In the genomic region with DNA sequence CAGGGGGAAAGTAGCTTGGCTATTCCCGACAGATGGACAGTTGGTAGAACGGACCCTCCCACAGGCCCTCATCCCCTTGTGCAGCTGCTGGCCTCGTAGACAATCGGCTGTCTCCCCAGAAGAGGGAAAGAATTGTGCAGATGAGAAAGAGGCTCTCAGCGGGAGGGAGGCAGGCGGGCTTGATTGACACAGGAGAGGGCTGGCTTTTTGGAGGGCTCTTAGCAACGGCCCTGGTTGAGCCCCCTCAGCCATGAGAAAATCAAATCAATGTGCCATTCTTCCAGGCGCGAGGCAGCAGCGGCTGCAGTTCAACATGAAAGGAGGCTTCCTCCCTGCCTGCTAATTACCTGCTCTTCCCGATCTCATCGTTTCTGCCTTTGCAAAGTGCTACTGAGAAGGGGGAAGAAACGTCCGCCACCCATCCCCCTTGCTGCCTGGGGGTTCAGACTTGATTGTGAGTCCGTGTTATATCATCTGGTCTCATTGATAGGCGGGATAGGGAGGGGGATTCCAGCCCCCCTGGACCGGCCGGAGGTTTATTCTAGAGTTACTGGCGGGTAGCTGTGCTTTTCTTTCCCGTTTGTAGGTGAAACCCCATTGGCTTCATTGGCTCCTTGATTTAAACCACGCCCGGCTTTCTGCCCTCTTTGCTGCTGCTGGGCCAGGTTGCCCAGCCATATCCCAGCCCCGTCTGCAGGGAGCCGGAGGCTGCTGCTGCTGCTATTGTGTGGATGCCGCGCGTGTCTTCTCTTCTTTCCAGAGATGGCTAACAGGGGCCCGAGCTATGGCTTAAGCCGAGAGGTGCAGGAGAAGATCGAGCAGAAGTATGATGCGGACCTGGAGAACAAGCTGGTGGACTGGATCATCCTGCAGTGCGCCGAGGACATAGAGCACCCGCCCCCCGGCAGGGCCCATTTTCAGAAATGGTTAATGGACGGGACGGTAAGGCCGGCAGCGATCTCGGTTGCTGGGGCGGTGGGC, we compare ENCODE assay signal across 7 cellular contexts. TPM values are rescaled to one million over a fixed set of nuclear protein-coding genes. Genes with fewer than 3 reads are reported as not detected.
A peak's percentile ranks its signal among the peaks of the same experiment; 100 is the strongest.
DNase-seq lines count a peak whose midpoint lies in the region; ATAC-seq and TF ChIP-seq lines count a peak whose summit lies in the region.

TAGLN3 (plus strand) TSS at position 262 of the 981 bp plus-strand sequence; CDS start at position 763, 501 bp downstream.

- CTCF ChIA-PET in WTC11 (lab: Charles Lee), result interaction anchor here (0.6 to 5.0 kb wide), 10 partner anchors 8 to 330 kb away, joined by 3 to 95 read pairs (median 4); partner anchors contain the start of gene ABHD10

- H3K36me3 ChIP-seq in Karpas-422 (ENCODE audit: insufficient read depth, low read length), result no peaks in the 10 kb centered on the region

- H3K9me3 Mint-ChIP-seq in WTC11 (no peaks in the 10 kb centered on the region), nephron progenitor cell (no peaks in the 10 kb centered on the region)

- POLR2A ChIA-PET in WTC11 (lab: Charles Lee), result interaction anchor here (1.2 to 2.2 kb wide), 4 partner anchors 9 to 20 kb away, joined by 4 to 7 read pairs (median 6); partner anchors contain the start of gene ABHD10

- H3K27me3 ChIP-seq in Karpas-422 (ENCODE audit: low read length) (no peaks in the 10 kb centered on the region), foreskin keratinocyte (no peaks in the 10 kb centered on the region)

- H3K4me3 Mint-ChIP-seq in WTC11 (peak within 1 kb of the TSS; percentile 90), nephron progenitor cell (peak within 1 kb of the TSS; percentile 96)

- TF ChIP-seq CTCF in WTC11 (IDR thresholded peaks at IDR 0.05) (no peak), foreskin keratinocyte (conservative IDR thresholded peaks at IDR 0.05) (no peak), nephron progenitor cell (IDR thresholded peaks at IDR 0.05) (no peak)

- peak within 1 kb of the TSS; percentile 45 for H3K9ac ChIP-seq in Karpas-422 (ENCODE audit: low read length)

- H3K79me2 ChIP-seq in Karpas-422 (ENCODE audit: low read length), result no peaks in the 10 kb centered on the region

- H3K27ac Mint-ChIP-seq in WTC11, result no peak within 1 kb of the TSS
- peak within 1 kb of the TSS; percentile 80 for H3K27ac Mint-ChIP-seq in nephron progenitor cell

- H3K27me3 Mint-ChIP-seq in WTC11 (ENCODE audit: low read depth) (peaks cover 65% of the 10 kb centered on the region), nephron progenitor cell (ENCODE audit: low read depth, poor library complexity) (peaks cover 2% of the 10 kb centered on the region)

- peak within 1 kb of the TSS; percentile 48; the same call in 1 of the 2 replicates for H3K4me3 ChIP-seq in Karpas-422 (ENCODE audit: low read length)

- no peaks in the 10 kb centered on the region for H3K9me2 ChIP-seq in Karpas-422 (replicated peaks; ENCODE audit: insufficient read depth, low read length)

- ATAC-seq in GM18858 (IDR thresholded peaks at IDR 0.05; ENCODE audit: unreplicated experiment) (peak; percentile 37), WTC11 (peak; percentile 86), foreskin keratinocyte (peak; percentile 73), GM19455 (IDR thresholded peaks at IDR 0.05; ENCODE audit: unreplicated experiment) (no peak)

- H3K4me1 ChIP-seq in Karpas-422 (ENCODE audit: low read length) (peaks cover 15% of the 10 kb centered on the region), foreskin keratinocyte (peaks cover 22% of the 10 kb centered on the region)

- peaks cover 21% of the 10 kb centered on the region for H3K4me1 Mint-ChIP-seq in WTC11
- H3K4me1 Mint-ChIP-seq in nephron progenitor cell, result peaks cover 54% of the 10 kb centered on the region

- H3K36me3 Mint-ChIP-seq in WTC11 (no peaks in the 10 kb centered on the region), nephron progenitor cell (ENCODE audit: low read depth) (peaks cover 13% of the 10 kb centered on the region)

- H3K27ac ChIP-seq in Karpas-422 (ENCODE audit: low read length) (no peak within 1 kb of the TSS), foreskin keratinocyte (peak within 1 kb of the TSS; percentile 27)

- H4K20me1 ChIP-seq in Karpas-422 (ENCODE audit: insufficient read depth, low read depth, low read length), result no peaks in the 10 kb centered on the region

- H3K4me2 ChIP-seq in Karpas-422 (ENCODE audit: low read depth, low read length, poor library complexity, severe bottlenecking), result peak within 1 kb of the TSS; percentile 74

- DNase-seq in Karpas-422 (no peak), WTC11 (ENCODE audit: low spot score) (peak; percentile 54), foreskin keratinocyte (peak in 1 of 2 donors; percentile 44), nephron progenitor cell (peak; percentile 60), NCI-H446 treated with DMSO at 0.1 percent for 48 hours (lab: John Stamatoyannopoulos, UW) (no peak)

- H3K9me3 ChIP-seq in Karpas-422 (ENCODE audit: low read length), result no peaks in the 10 kb centered on the region

- peak within 1 kb of the TSS; percentile 92 for H2AFZ ChIP-seq in Karpas-422 (ENCODE audit: low read length)

TF ChIP-seq in WTC11, 78 proteins besides CTCF, POLR2A, EP300 and RAD21:
- peak; percentile 47 for TF ChIP-seq PRDM15 (CRISPR knock-in tag; IDR thresholded peaks at IDR 0.05)
- TF ChIP-seq ZNF512 (CRISPR knock-in tag; IDR thresholded peaks at IDR 0.05; ENCODE audit: borderline replicate concordance), result no peak
- TF ChIP-seq CBFB (CRISPR knock-in tag; IDR thresholded peaks at IDR 0.05; ENCODE audit: low read depth), result no peak
- peak; percentile 72 for TF ChIP-seq ZNF317 (CRISPR knock-in tag; IDR thresholded peaks at IDR 0.05; ENCODE audit: borderline replicate concordance, low read depth)
- no peak for TF ChIP-seq ZMAT4 (CRISPR knock-in tag; IDR thresholded peaks at IDR 0.05)
- TF ChIP-seq, protein P1, sequence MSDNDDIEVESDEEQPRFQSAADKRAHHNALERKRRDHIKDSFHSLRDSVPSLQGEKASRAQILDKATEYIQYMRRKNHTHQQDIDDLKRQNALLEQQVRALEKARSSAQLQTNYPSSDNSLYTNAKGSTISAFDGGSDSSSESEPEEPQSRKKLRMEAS (CRISPR knock-in tag; IDR thresholded peaks at IDR 0.05), result peak; percentile 33; the same call in 1 of the 2 replicates
- TF ChIP-seq E2F5 (CRISPR knock-in tag; IDR thresholded peaks at IDR 0.05), result 0 out of 2 replicates have a peak, but pooled peaks have one; percentile 32

RNA-seq across cellular contexts. Expression of gene TAGLN3, which starts in this region (rescaled TPM):
- total RNA-seq in Karpas-422 (2014; rRNA removed; shearing (Covaris generic); ENCODE audit: low replicate concordance), result not detected in 2 replicates
- total RNA-seq in WTC11 (2021) (2.8 to 3.3 TPM (median 2.8 TPM) in 3 replicates), foreskin keratinocyte (11.6 and 14.9 TPM in 2 replicates)
- 13.6 and 17.7 TPM in 2 replicates for polyA plus RNA-seq in foreskin keratinocyte

Comparison
In these comparisons a context has a peak if more than half of its experiments do, and no peak if none do; other contexts are left out.
1. DNase-seq: peak in WTC11 (single experiment) and nephron progenitor cell (single experiment); none in Karpas-422 (single experiment) and NCI-H446 treated with DMSO at 0.1 percent for 48 hours (single experiment).